ENCODE assay signal across 13 cellular contexts in the genomic region with DNA sequence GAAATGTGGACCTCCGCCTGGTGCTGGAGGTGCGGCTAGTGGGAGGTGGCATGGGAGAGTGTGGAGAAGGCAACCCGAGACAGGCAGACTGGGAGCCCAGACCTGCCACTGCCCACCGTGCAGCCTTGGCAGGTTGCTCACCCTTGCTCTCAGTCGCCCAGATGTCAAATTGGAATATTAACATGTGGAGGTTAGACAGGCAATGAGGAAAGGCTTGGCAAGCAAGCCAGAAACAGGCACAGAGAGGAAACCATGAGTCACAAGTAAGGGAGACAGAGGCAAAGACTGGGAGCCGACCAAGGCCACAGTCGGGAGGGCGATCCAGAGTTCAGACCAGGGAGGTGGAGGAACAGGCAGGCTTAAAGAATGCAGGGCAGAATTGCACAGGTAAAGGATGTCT.
DNase-seq lines count a peak whose midpoint lies in the region; ATAC-seq and TF ChIP-seq lines count a peak whose summit lies in the region.
"Had no signal": no experiment of that assay in that cellular context is flagged by ENCODE, and none has a peak within 500 bp of the region (broad histone marks: within the 10 kb centered on the region; RNA-seq: fewer than 3 reads in every experiment).

No MANE protein-coding gene starts in this region.

- H3K27ac ChIP-seq in ovary, result no peak overlapping the region
- no peak overlapping the region for H3K27ac ChIP-seq in transverse colon
- H3K27ac ChIP-seq: esophagus squamous epithelium, sigmoid colon had no signal

- TF ChIP-seq EP300 in ovary (IDR thresholded peaks at IDR 0.05) (no peak), transverse colon (IDR thresholded peaks at IDR 0.05; ENCODE audit: low read depth) (no peak)

- DNase-seq in GM03348 (ENCODE audit: low spot score) (peak; percentile 86), fibroblast of gingiva (ENCODE audit: low read depth) (peak; percentile 43), ovary (peak in 4 of 5 donors; percentile 20 to 53 (median 44)), left lobe of liver (ENCODE audit: low spot score) (no peak), SIG-M5 treated with dmso at 0.1 percent for 504 hours (lab: John Stamatoyannopoulos, UW; ENCODE audit: unreplicated experiment) (no peak), transverse colon (no peak)
- DNase-seq in activated CD4-positive, alpha-beta T cell treated with anti-CD3 and anti-CD28 coated beads, Interleukin-2, amount 10 ng/mL, durations not matched to agents 7 days and 5 days, result no peak
- DNase-seq: activated CD4-positive, alpha-beta T cell treated with anti-CD3 and anti-CD28 coated beads for 1 hour; esophagus squamous epithelium; NCI-H2029 treated with DMSO at 0.1 percent for 48 hours; sigmoid colon had no signal

- CTCF ChIA-PET in activated CD4-positive, alpha-beta T cell treated with anti-CD3 and anti-CD28 coated beads, Interleukin-2, amount 10 ng/mL, durations not matched to agents 7 days and 5 days (lab: Charles Lee), result no interaction called here

- H3K27ac Mint-ChIP-seq in activated CD4-positive, alpha-beta T cell treated with anti-CD3 and anti-CD28 coated beads, Interleukin-2, amount 10 ng/mL, durations not matched to agents 7 days and 5 days, result no peak overlapping the region

- no peak overlapping the region for H3K4me3 ChIP-seq in ovary
- H3K4me3 ChIP-seq in transverse colon, result no peak overlapping the region
- H3K4me3 ChIP-seq: esophagus squamous epithelium, sigmoid colon had no signal

- intact Hi-C loops in ovary (cut with DNase I), result no loop called here
- intact Hi-C loops in transverse colon (cut with DNase I; ENCODE audit: low total_unique reads), result no loop called here

- in situ Hi-C loops in transverse colon (cut with MboI; ENCODE audit: low pct_ligation_motif_present in 1 of 4, low pct_unique_long_range_greater_than_20kb in 1 of 4, low sequenced_read_pairs in 3 of 4), result no loop called here

- H3K36me3 ChIP-seq in ovary, result no peaks in the 10 kb centered on the region
- H3K36me3 ChIP-seq in transverse colon, result no peaks in the 10 kb centered on the region
- H3K36me3 ChIP-seq: esophagus squamous epithelium, sigmoid colon had no signal

- H3K27me3 Mint-ChIP-seq in activated CD4-positive, alpha-beta T cell treated with anti-CD3 and anti-CD28 coated beads, Interleukin-2, amount 10 ng/mL, durations not matched to agents 7 days and 5 days, result no peaks in the 10 kb centered on the region
- H3K27me3 Mint-ChIP-seq: central memory CD8-positive, alpha-beta T cell had no signal

- H3K36me3 Mint-ChIP-seq in activated CD4-positive, alpha-beta T cell treated with anti-CD3 and anti-CD28 coated beads, Interleukin-2, amount 10 ng/mL, durations not matched to agents 7 days and 5 days (ENCODE audit: low read depth), result no peaks in the 10 kb centered on the region

- no peaks in the 10 kb centered on the region for H3K27me3 ChIP-seq in ovary
- H3K27me3 ChIP-seq in transverse colon, result no peaks in the 10 kb centered on the region
- H3K27me3 ChIP-seq: esophagus squamous epithelium, sigmoid colon had no signal

- TF ChIP-seq POLR2A in ovary (IDR thresholded peaks at IDR 0.05), result no peak
- no peak for TF ChIP-seq POLR2A in transverse colon (IDR thresholded peaks at IDR 0.05)

- H3K4me1 ChIP-seq in ovary (ENCODE audit: insufficient read depth) (no peaks in the 10 kb centered on the region), transverse colon (no peaks in the 10 kb centered on the region)

- 36 to 44% (median 43%) methylated on average over 8 of the region's 8 CpGs for WGBS in ovary, 3 donors
- 85 to 100% methylated on average over 1 to 8 of the region's 8 CpGs for WGBS in transverse colon (ENCODE audit: low coverage in 1 of 2), 2 donors

- H3K9me3 Mint-ChIP-seq in activated CD4-positive, alpha-beta T cell treated with anti-CD3 and anti-CD28 coated beads, Interleukin-2, amount 10 ng/mL, durations not matched to agents 7 days and 5 days, result no peaks in the 10 kb centered on the region
- H3K9me3 Mint-ChIP-seq: central memory CD8-positive, alpha-beta T cell had no signal

- peaks cover 3% of the 10 kb centered on the region for H3K4me1 Mint-ChIP-seq in activated CD4-positive, alpha-beta T cell treated with anti-CD3 and anti-CD28 coated beads, Interleukin-2, amount 10 ng/mL, durations not matched to agents 7 days and 5 days

- H3K9me3 ChIP-seq in ovary (no peaks in the 10 kb centered on the region), transverse colon (no peaks in the 10 kb centered on the region)
- H3K9me3 ChIP-seq: esophagus squamous epithelium, sigmoid colon had no signal

- POLR2A ChIA-PET in activated CD4-positive, alpha-beta T cell treated with anti-CD3 and anti-CD28 coated beads, Interleukin-2, amount 10 ng/mL, durations not matched to agents 7 days and 5 days (lab: Charles Lee), result no interaction called here

- no peak overlapping the region for H3K4me3 Mint-ChIP-seq in activated CD4-positive, alpha-beta T cell treated with anti-CD3 and anti-CD28 coated beads, Interleukin-2, amount 10 ng/mL, durations not matched to agents 7 days and 5 days
- H3K4me3 Mint-ChIP-seq: central memory CD8-positive, alpha-beta T cell had no signal

- TF ChIP-seq CTCF in ovary (IDR thresholded peaks at IDR 0.05), result no peak
- no peak for TF ChIP-seq CTCF in transverse colon (IDR thresholded peaks at IDR 0.05)

- ATAC-seq in SK-N-SH treated with all-trans-retinoic acid at 6 μM for 48 hours, result peak; percentile 85
- no peak for ATAC-seq in left lobe of liver

TF ChIP-seq in SK-N-SH treated with all-trans-retinoic acid at 6 μM for 48 hours, 23 proteins besides CTCF, POLR2A, EP300 and RAD21:
- TF ChIP-seq, protein P1, sequence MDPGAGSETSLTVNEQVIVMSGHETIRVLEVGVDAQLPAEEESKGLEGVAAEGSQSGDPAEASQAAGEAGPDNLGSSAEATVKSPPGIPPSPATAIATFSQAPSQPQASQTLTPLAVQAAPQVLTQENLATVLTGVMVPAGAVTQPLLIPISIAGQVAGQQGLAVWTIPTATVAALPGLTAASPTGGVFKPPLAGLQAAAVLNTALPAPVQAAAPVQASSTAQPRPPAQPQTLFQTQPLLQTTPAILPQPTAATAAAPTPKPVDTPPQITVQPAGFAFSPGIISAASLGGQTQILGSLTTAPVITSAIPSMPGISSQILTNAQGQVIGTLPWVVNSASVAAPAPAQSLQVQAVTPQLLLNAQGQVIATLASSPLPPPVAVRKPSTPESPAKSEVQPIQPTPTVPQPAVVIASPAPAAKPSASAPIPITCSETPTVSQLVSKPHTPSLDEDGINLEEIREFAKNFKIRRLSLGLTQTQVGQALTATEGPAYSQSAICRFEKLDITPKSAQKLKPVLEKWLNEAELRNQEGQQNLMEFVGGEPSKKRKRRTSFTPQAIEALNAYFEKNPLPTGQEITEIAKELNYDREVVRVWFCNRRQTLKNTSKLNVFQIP (CRISPR knock-in tag; IDR thresholded peaks at IDR 0.05; ENCODE audit: borderline replicate concordance, low read depth), result no peak
- TF ChIP-seq RARB (CRISPR knock-in tag; IDR thresholded peaks at IDR 0.05), result no peak
- TF ChIP-seq CREB5 (CRISPR knock-in tag; IDR thresholded peaks at IDR 0.05; ENCODE audit: low read depth), result no peak
- no peak for TF ChIP-seq TCF4 (CRISPR knock-in tag; IDR thresholded peaks at IDR 0.05; ENCODE audit: borderline replicate concordance)
- no peak for TF ChIP-seq PPARA (CRISPR knock-in tag; IDR thresholded peaks at IDR 0.05; ENCODE audit: borderline replicate concordance)
- no peak for TF ChIP-seq ZNF70 (CRISPR knock-in tag; IDR thresholded peaks at IDR 0.05)

Comparison
In these comparisons a context has a peak if more than half of its experiments do, and no peak if none do; other contexts are left out.
1. DNase-seq: peak in GM03348 (single experiment), fibroblast of gingiva (single experiment) and ovary (4 of 5); none in left lobe of liver (single experiment), SIG-M5 treated with dmso at 0.1 percent for 504 hours (single experiment), activated CD4-positive, alpha-beta T cell treated with anti-CD3 and anti-CD28 coated beads, Interleukin-2, amount 10 ng/mL, durations not matched to agents 7 days and 5 days (single experiment) and transverse colon (single experiment).